In genomic region chr1:55214903-55215193, GRCh38 we compare ENCODE assay signal across 8 cellular contexts. TPM values are rescaled to one million over a fixed set of nuclear protein-coding genes. Genes with fewer than 3 reads are reported as not detected.
DNase-seq lines count a peak whose midpoint lies in the region; ATAC-seq, FAIRE-seq and TF ChIP-seq lines count a peak whose summit lies in the region.

No MANE protein-coding gene starts in this region.

- H3K27me3 ChIP-seq in GM06990 (replicated peaks; ENCODE audit: control insufficient read depth, insufficient read depth, low read length) (no peaks in the 10 kb centered on the region), HUES48 (ENCODE audit: control insufficient read depth, insufficient read depth, low read length) (peaks cover 12% of the 10 kb centered on the region), osteoblast (ENCODE audit: insufficient read depth, low read length) (no peaks in the 10 kb centered on the region)

- peaks cover 59% of the 10 kb centered on the region for H3K79me2 ChIP-seq in osteoblast (ENCODE audit: insufficient read depth, low read length)

- no peaks in the 10 kb centered on the region for H3K36me3 ChIP-seq in GM06990 (ENCODE audit: control insufficient read depth, insufficient read depth, low read length)
- no peaks in the 10 kb centered on the region for H3K36me3 ChIP-seq in HUES48 (ENCODE audit: control insufficient read depth, insufficient read depth, low read length)
- no peaks in the 10 kb centered on the region for H3K36me3 ChIP-seq in osteoblast (ENCODE audit: insufficient read depth, low read length)

- intact Hi-C loops in Right ventricle myocardium inferior (cut with DNase I), result loop anchor here (5.0 kb wide), 3 partner anchors 37 to 73 kb away; no protein-coding TSS in a partner anchor

- H3K4me1 ChIP-seq in HUES48 (ENCODE audit: control insufficient read depth, insufficient read depth, low read length) (peaks cover 41% of the 10 kb centered on the region), osteoblast (ENCODE audit: insufficient read depth, low read length) (peaks cover 32% of the 10 kb centered on the region)

- ATAC-seq in GM21526 (IDR thresholded peaks at IDR 0.05; ENCODE audit: low FRiP score, unreplicated experiment) (peak; percentile 22), Right ventricle myocardium inferior (peak; percentile 15)
- ATAC-seq in activated T-helper 17 cell treated with anti-CD3 and anti-CD28 coated beads, Interleukin-2, amount 50 U/mL, for 72 hours (replicated peaks), result peak; percentile 34

- peak overlapping the region; percentile 92 for H2AFZ ChIP-seq in osteoblast (ENCODE audit: low read length)

- no peak for FAIRE-seq in GM19239 (lab: Jason Lieb, UNC)

- DNase-seq in GM06990 (ENCODE audit: extremely low read depth, insufficient read length) (no peak), Right ventricle myocardium inferior (ENCODE audit: missing footprints) (no peak), osteoblast (ENCODE audit: insufficient read length, low spot score, missing footprints) (peak; percentile 96), GM19239 (ENCODE audit: insufficient read length, low spot score) (no peak), NCI-H1092 treated with DMSO at 0.1 percent for 48 hours (lab: John Stamatoyannopoulos, UW) (no peak)

- H3K27ac ChIP-seq in HUES48 (ENCODE audit: low read depth, low read length), result peak overlapping the region; percentile 97
- H3K27ac ChIP-seq in osteoblast (ENCODE audit: low read depth, low read length), result peak overlapping the region; percentile 67

- peaks cover 60% of the 10 kb centered on the region for H3K4me1 Mint-ChIP-seq in activated T-helper 17 cell treated with anti-CD3 and anti-CD28 coated beads, Interleukin-2, amount 50 U/mL, for 72 hours

- H4K20me1 ChIP-seq in osteoblast (ENCODE audit: insufficient read depth, low read length), result peaks cover 30% of the 10 kb centered on the region

- no peaks in the 10 kb centered on the region for H3K9me3 Mint-ChIP-seq in activated T-helper 17 cell treated with anti-CD3 and anti-CD28 coated beads, Interleukin-2, amount 50 U/mL, for 72 hours

- H3K9me3 ChIP-seq in HUES48 (ENCODE audit: control insufficient read depth, insufficient read depth, low read length) (no peaks in the 10 kb centered on the region), osteoblast (ENCODE audit: low read depth, low read length) (no peaks in the 10 kb centered on the region)

- H3K36me3 Mint-ChIP-seq in activated T-helper 17 cell treated with anti-CD3 and anti-CD28 coated beads, Interleukin-2, amount 50 U/mL, for 72 hours (ENCODE audit: low read depth), result peaks cover 24% of the 10 kb centered on the region

- H3K4me3 ChIP-seq in GM06990 (replicated peaks; ENCODE audit: low read depth, low read length), result peak overlapping the region; percentile 93
- peak overlapping the region; percentile 86 for H3K4me3 ChIP-seq in HUES48 (ENCODE audit: low read depth, low read length)
- H3K4me3 ChIP-seq in osteoblast (ENCODE audit: insufficient read depth, low read length), result peak overlapping the region; percentile 91

- peak overlapping the region; percentile 97 for H3K9ac ChIP-seq in HUES48 (ENCODE audit: low read depth, low read length)

- peak overlapping the region; percentile 98 for H3K4me3 Mint-ChIP-seq in activated T-helper 17 cell treated with anti-CD3 and anti-CD28 coated beads, Interleukin-2, amount 50 U/mL, for 72 hours

- no peak for TF ChIP-seq CTCF in GM06990 (IDR thresholded peaks at IDR 0.05; ENCODE audit: insufficient read depth, low read length, poor library complexity, severe bottlenecking)
- TF ChIP-seq CTCF in osteoblast (IDR thresholded peaks at IDR 0.05; ENCODE audit: extremely low read depth, low read depth, low read length), result no peak

- H3K27me3 Mint-ChIP-seq in activated T-helper 17 cell treated with anti-CD3 and anti-CD28 coated beads, Interleukin-2, amount 50 U/mL, for 72 hours, result no peaks in the 10 kb centered on the region

- H3K27ac Mint-ChIP-seq in activated T-helper 17 cell treated with anti-CD3 and anti-CD28 coated beads, Interleukin-2, amount 50 U/mL, for 72 hours, result peak overlapping the region; percentile 92

- H3K4me2 ChIP-seq in osteoblast (ENCODE audit: insufficient read depth, low read length), result peak overlapping the region; percentile 98

RNA-seq across cellular contexts. Expression of gene USP24, which starts 0.3 kb away (rescaled TPM):
- total RNA-seq in activated T-helper 17 cell treated with anti-CD3 and anti-CD28 coated beads, Interleukin-2, amount 50 U/mL, for 72 hours, result 10 to 100 TPM; 40.8 to 41.6 TPM
- 34.5 TPM for total RNA-seq in Right ventricle myocardium inferior
- total RNA-seq in osteoblast, result 40.7 and 43.1 TPM in 2 replicates
